Comparison of ENCODE assay signal across 9 cellular contexts in genomic region chr6:20946037-20946436, GRCh38.
DNase-seq lines count a peak whose midpoint lies in the region; ATAC-seq and TF ChIP-seq lines count a peak whose summit lies in the region.
"Had no signal": no experiment of that assay in that cellular context is flagged by ENCODE, and none has a peak within 500 bp of the region (broad histone marks: within the 10 kb centered on the region; RNA-seq: fewer than 3 reads in every experiment).

No MANE protein-coding gene starts in this region.

- peak; percentile 32 for TF ChIP-seq CTCF in epithelial cell of esophagus (IDR thresholded peaks at IDR 0.05; ENCODE audit: insufficient read depth, low read depth, low read length, missing control alignments)
- TF ChIP-seq CTCF in suprapubic skin (IDR thresholded peaks at IDR 0.05) = no peak
- TF ChIP-seq CTCF in nephron progenitor cell (IDR thresholded peaks at IDR 0.05) = no peak

- H3K9me3 Mint-ChIP-seq in nephron progenitor cell = peaks cover 32% of the 10 kb centered on the region

- no peak for TF ChIP-seq POLR2A in suprapubic skin (IDR thresholded peaks at IDR 0.05)

- TF ChIP-seq EP300 in suprapubic skin (IDR thresholded peaks at IDR 0.05) = no peak

- H3K27me3 ChIP-seq in suprapubic skin = no peaks in the 10 kb centered on the region

- peaks cover 6% of the 10 kb centered on the region for H3K4me1 Mint-ChIP-seq in nephron progenitor cell

- ATAC-seq in GM21367 (IDR thresholded peaks at IDR 0.05; ENCODE audit: unreplicated experiment) (peak; percentile 79), HG03469 (IDR thresholded peaks at IDR 0.05; ENCODE audit: unreplicated experiment) (peak; percentile 87)

- DNase-seq in EH (ENCODE audit: low read depth) = peak; percentile 23
- peak; percentile 20 for DNase-seq in epithelial cell of esophagus (ENCODE audit: low read depth)
- DNase-seq in hippocampal formation (lab: John Stamatoyannopoulos, UW) = no peak
- no peak for DNase-seq in suprapubic skin (ENCODE audit: low spot score in 2 of 2)
- no peak for DNase-seq in stimulated activated CD4-positive, alpha-beta T cell treated with anti-CD3 and anti-CD28 coated beads, Interleukin-1b, Interleukin-23, amount 100 ng/mL, for 48 hours
- no peak for DNase-seq in nephron progenitor cell
- DNase-seq: nucleus accumbens had no signal

- no peaks in the 10 kb centered on the region for H3K36me3 ChIP-seq in suprapubic skin

- no peak overlapping the region for H3K27ac Mint-ChIP-seq in nephron progenitor cell

- no peak overlapping the region for H3K4me3 Mint-ChIP-seq in nephron progenitor cell

- H3K27ac ChIP-seq in suprapubic skin = no peak overlapping the region

- H3K9me3 ChIP-seq in suprapubic skin = no peaks in the 10 kb centered on the region

- peaks cover 3% of the 10 kb centered on the region for H3K27me3 Mint-ChIP-seq in nephron progenitor cell (ENCODE audit: low read depth, poor library complexity)

- H3K36me3 Mint-ChIP-seq in nephron progenitor cell (ENCODE audit: low read depth) = peaks cover 38% of the 10 kb centered on the region

- 68% methylated on average over 1 of the region's 1 CpG for WGBS in suprapubic skin

- H3K4me3 ChIP-seq in epithelial cell of esophagus (ENCODE audit: low read length) = no peak overlapping the region
- H3K4me3 ChIP-seq in suprapubic skin = no peak overlapping the region

- no peaks in the 10 kb centered on the region for H3K4me1 ChIP-seq in suprapubic skin

Comparison
In these comparisons a context has a peak if more than half of its experiments do, and no peak if none do; other contexts are left out.
1. DNase-seq: peak in EH (single experiment) and epithelial cell of esophagus (single experiment); none in hippocampal formation (0 of 2), suprapubic skin (0 of 2), stimulated activated CD4-positive, alpha-beta T cell treated with anti-CD3 and anti-CD28 coated beads, Interleukin-1b, Interleukin-23, amount 100 ng/mL, for 48 hours (single experiment) and nephron progenitor cell (single experiment).